7 cellular contexts compared by ENCODE assay signal in the genomic region with DNA sequence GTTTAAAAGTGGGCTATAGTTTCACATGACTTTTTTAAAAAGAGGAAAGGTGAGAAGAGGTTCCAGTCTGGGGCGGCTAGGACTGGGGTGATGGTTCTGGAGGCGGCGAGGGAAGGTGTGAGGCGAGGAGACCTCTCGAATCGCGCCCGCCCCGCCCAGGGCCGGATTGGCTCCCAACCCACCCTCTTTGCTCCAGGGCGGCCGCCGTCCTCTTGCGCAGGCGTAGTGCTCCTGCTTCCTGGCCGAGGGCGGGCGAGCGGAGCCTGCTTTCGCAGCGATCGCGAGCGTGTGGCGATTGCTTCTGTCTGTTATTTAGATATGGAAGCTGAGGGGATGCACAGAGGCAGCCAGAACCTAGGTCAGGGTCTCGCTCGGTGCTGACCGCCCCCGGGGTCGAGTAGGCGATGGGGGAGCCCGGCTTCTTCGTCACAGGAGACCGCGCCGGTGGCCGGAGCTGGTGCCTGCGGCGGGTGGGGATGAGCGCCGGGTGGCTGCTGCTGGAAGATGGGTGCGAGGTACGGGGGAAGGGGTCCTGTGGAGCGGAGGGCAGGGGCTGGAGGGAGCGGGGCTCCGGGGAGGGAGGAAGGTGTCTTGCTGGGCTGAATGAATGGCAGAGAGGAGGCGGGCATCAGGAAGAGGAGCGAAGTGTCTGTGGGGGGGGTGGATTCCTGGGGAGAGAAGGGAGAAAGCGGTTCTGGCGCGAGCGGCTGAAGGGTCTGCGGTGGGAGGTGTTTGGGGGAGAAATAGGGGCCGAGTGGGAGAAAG. TPM values are rescaled to one million over a fixed set of nuclear protein-coding genes. Genes with fewer than 3 reads are reported as not detected.
DNase-seq lines count a peak whose midpoint lies in the region; ATAC-seq, FAIRE-seq and TF ChIP-seq lines count a peak whose summit lies in the region.

A gene with protein sequence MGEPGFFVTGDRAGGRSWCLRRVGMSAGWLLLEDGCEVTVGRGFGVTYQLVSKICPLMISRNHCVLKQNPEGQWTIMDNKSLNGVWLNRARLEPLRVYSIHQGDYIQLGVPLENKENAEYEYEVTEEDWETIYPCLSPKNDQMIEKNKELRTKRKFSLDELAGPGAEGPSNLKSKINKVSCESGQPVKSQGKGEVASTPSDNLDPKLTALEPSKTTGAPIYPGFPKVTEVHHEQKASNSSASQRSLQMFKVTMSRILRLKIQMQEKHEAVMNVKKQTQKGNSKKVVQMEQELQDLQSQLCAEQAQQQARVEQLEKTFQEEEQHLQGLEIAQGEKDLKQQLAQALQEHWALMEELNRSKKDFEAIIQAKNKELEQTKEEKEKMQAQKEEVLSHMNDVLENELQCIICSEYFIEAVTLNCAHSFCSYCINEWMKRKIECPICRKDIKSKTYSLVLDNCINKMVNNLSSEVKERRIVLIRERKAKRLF (plus strand): TSS at position 223 of the 765 bp plus-strand sequence. CDS start 182 bp downstream, at position 405.

- DNase-seq in GM18507 (ENCODE audit: extremely low spot score, insufficient read length, low read depth) (peak; percentile 99), NCI-H2029 treated with DMSO at 0.1 percent for 48 hours (lab: John Stamatoyannopoulos, UW) (peak; percentile 64), T1000 (lab: John Stamatoyannopoulos, UW) (peak; percentile 83), GM12878 (ENCODE audit: low read depth, low spot score) (peak; percentile 64), hippocampal formation (lab: John Stamatoyannopoulos, UW) (peak; percentile 73 to 83), retina (peak; percentile 93)

- H3K27ac ChIP-seq in GM12878 (ENCODE audit: control insufficient read depth, insufficient read depth): peak within 1 kb of the TSS; percentile 51

- SMC1A ChIA-PET in GM12878 (lab: Charles Lee; ENCODE audit: uncharacterized antibody, unreplicated experiment): no interaction called here

- peak; percentile 93 for FAIRE-seq in GM18507 (lab: Jason Lieb, UNC)
- no peak for FAIRE-seq in GM12878 (lab: Jason Lieb, UNC)

- WGBS in GM12878 (ENCODE audit: insufficient coverage, insufficient replicate concordance, low lambda C conversion rate, missing lambda C conversion rate): 1% methylated on average over 45 of the region's 54 CpGs

- no peak for TF ChIP-seq EP300 in GM12878 (IDR thresholded peaks at IDR 0.05; ENCODE audit: borderline replicate concordance in 1 of 2, control insufficient read depth in 1 of 2, low read depth in 2 of 2, low read length in 2 of 2)

- TF ChIP-seq CTCF in GM12878 (IDR thresholded peaks at IDR 0.05 in 2 of 3, conservative IDR thresholded peaks at IDR 0.05 in 1 of 3; ENCODE audit: control insufficient read depth in 2 of 3, extremely low read depth in 1 of 3, insufficient read depth in 1 of 3, low read depth in 3 of 3, low read length in 3 of 3): no peak

- H3K79me2 ChIP-seq in GM12878 (ENCODE audit: control insufficient read depth, insufficient read depth, low read length): peaks cover 27% of the 10 kb centered on the region

- H4K20me1 ChIP-seq in GM12878 (ENCODE audit: control insufficient read depth, insufficient read depth): no peaks in the 10 kb centered on the region

- no peaks in the 10 kb centered on the region for H3K36me3 ChIP-seq in GM12878 (ENCODE audit: control insufficient read depth in 2 of 2, insufficient read depth in 2 of 2, low read length in 1 of 2)

- H3K9me3 ChIP-seq in GM12878 (replicated peaks; ENCODE audit: control insufficient read depth, insufficient read depth, low read length): no peaks in the 10 kb centered on the region

- peak; percentile 85 for TF ChIP-seq POLR2A in GM12878 (IDR thresholded peaks at IDR 0.05; ENCODE audit: low read depth, low read length)

- ATAC-seq in HG02970 (IDR thresholded peaks at IDR 0.05; ENCODE audit: low FRiP score, unreplicated experiment) (peak; percentile 83), GM12878 (peak; percentile 98)

- in situ Hi-C loops in GM12878 (cut with MboI): no loop called here

- peaks cover 6% of the 10 kb centered on the region for H3K4me1 ChIP-seq in GM12878 (ENCODE audit: control insufficient read depth, insufficient read depth, low read length)

- BruUV-seq in GM12878 (replicated peaks; lab: Mats Ljungman, UMichigan): no TSS peak

- POLR2A ChIA-PET in GM12878 (lab: Charles Lee): interaction anchor here (0.6 to 1.3 kb wide), 3 partner anchors 15 to 891 kb away, joined by 4 to 7 read pairs (median 4); a partner anchor contains a TSS

- RAD21 ChIA-PET in GM12878 (lab: Charles Lee; ENCODE audit: unreplicated experiment): interaction anchor here (0.7 kb wide), 1 partner anchor 320 kb away, joined by 3 read pairs; no protein-coding TSS in a partner anchor

- H3K4me2 ChIP-seq in GM12878 (ENCODE audit: control insufficient read depth, insufficient read depth): peak within 1 kb of the TSS; percentile 85

- CTCF ChIA-PET in GM12878 (lab: Yijun Ruan, JAX): interaction anchor here (1.0 kb wide), 1 partner anchor 28 kb away, joined by 3 read pairs; no protein-coding TSS in a partner anchor

- TF ChIP-seq RAD21 in GM12878 (IDR thresholded peaks at IDR 0.05; ENCODE audit: insufficient read depth, low read depth, low read length): no peak

- intact Hi-C loops in GM12878 (cut with micrococcal nuclease; ENCODE audit: unreplicated experiment): no loop called here

- H3K9ac ChIP-seq in GM12878 (ENCODE audit: control insufficient read depth, insufficient read depth, low read length): peak within 1 kb of the TSS; percentile 80

- H2AFZ ChIP-seq in GM12878 (ENCODE audit: control insufficient read depth, low read depth, low read length): peak within 1 kb of the TSS; percentile 93

- H3K4me3 ChIP-seq in GM12878: peak within 1 kb of the TSS; percentile 99

- H3K27me3 ChIP-seq in GM12878 (replicated peaks in 1 of 2; ENCODE audit: control insufficient read depth in 2 of 2, insufficient read depth in 2 of 2, low read length in 1 of 2): no peaks in the 10 kb centered on the region

TF ChIP-seq in GM12878, 131 proteins besides CTCF, POLR2A, EP300 and RAD21 (continues in another document):
- no peak for TF ChIP-seq JUND (IDR thresholded peaks at IDR 0.05; ENCODE audit: low read depth, low read length)
- no peak for TF ChIP-seq FOXM1 (IDR thresholded peaks at IDR 0.05; ENCODE audit: low read depth, low read length)
- TF ChIP-seq NR2C1 (IDR thresholded peaks at IDR 0.05): no peak
- no peak for TF ChIP-seq SREBF1 (IDR thresholded peaks at IDR 0.05; ENCODE audit: low read length)
- TF ChIP-seq CBX5 (IDR thresholded peaks at IDR 0.05; ENCODE audit: low read depth): no peak
- no peak for TF ChIP-seq ZNF24 (IDR thresholded peaks at IDR 0.05)
- TF ChIP-seq POLR2AphosphoS2 (IDR thresholded peaks at IDR 0.05; ENCODE audit: low read depth, low read length): peak; percentile 47; the same call in 1 of the 2 replicates
- TF ChIP-seq SMARCA5 (IDR thresholded peaks at IDR 0.05): peak; percentile 32; the same call in 1 of the 2 replicates
- no peak for TF ChIP-seq MEF2A (IDR thresholded peaks at IDR 0.05; ENCODE audit: insufficient read depth, low read depth, low read length)
- TF ChIP-seq ESRRA (IDR thresholded peaks at IDR 0.05; ENCODE audit: low read length): no peak
- no peak for TF ChIP-seq BRCA1 (IDR thresholded peaks at IDR 0.05; ENCODE audit: low read depth, low read length)
- TF ChIP-seq ETV6 (conservative IDR thresholded peaks at IDR 0.05 in 1 of 2, IDR thresholded peaks at IDR 0.05 in 1 of 2; ENCODE audit: borderline replicate concordance in 1 of 2, low read depth in 1 of 2): no peak
- peak; percentile 42; the same call in 1 of the 2 replicates for TF ChIP-seq HCFC1 (IDR thresholded peaks at IDR 0.05; ENCODE audit: low read length)
- TF ChIP-seq ZZZ3 (IDR thresholded peaks at IDR 0.05; ENCODE audit: control insufficient read depth, insufficient read length, low read depth): no peak
- peak; percentile 52; the same call in 1 of the 2 replicates for TF ChIP-seq LARP7 (IDR thresholded peaks at IDR 0.05)

RNA-seq across cellular contexts. Expression of the gene that starts here (rescaled TPM):
- total RNA-seq in GM12878 (2013; cell fraction: nucleolus; rRNA removed): 33.3 and 35.6 TPM in 2 replicates
- total RNA-seq in GM12878 (2014; rRNA removed) (19.3 and 21.6 TPM in 2 replicates), GM12878 (2014; rRNA removed; fragmentation: Illumina TruSeq; extraction: Trizol) (25.1 and 30.0 TPM in 2 replicates), GM12878 (2021) (19.2 and 20.7 TPM in 2 replicates)
- polyA plus RNA-seq in GM12878 (2011; ENCODE audit: low read depth): 13.4 TPM
- polyA plus RNA-seq in GM12878 (2011; rRNA removed) (27.1 and 30.4 TPM in 2 replicates), GM12878 (2014; fragmentation: Illumina TruSeq; extraction: Trizol) (25.2 and 35.6 TPM in 2 replicates), GM12878 (2014; fragmentation: Nextera tagmentation; extraction: Ambion mirVana) (10 to 100 TPM in 1 of 2 experiments, 1 to 10 TPM in 1; 7.8 to 12.3 TPM), GM12878 (2014; rRNA removed) (21.8 and 23.1 TPM in 2 replicates), GM12878 (2016; fragmentation: Nextera tagmentation; extraction: Ambion mirVana) (10 to 100 TPM; 23.4 to 30.2 TPM)
- 13.4 and 14.5 TPM in 2 replicates for polyA plus RNA-seq in GM12878 (2011; cell fraction: cytosol; rRNA removed)
- 21.7 and 28.3 TPM in 2 replicates for polyA plus RNA-seq in GM12878 (2011; cell fraction: nucleus; rRNA removed)
- polyA plus RNA-seq in GM12878 (2012): 12.4 and 15.6 TPM in 2 replicates
- 10.2 and 13.9 TPM in 2 replicates for polyA minus RNA-seq in GM12878 (2011; rRNA and poly(A)+ RNA removed)
- polyA minus RNA-seq in GM12878 (2011; cell fraction: cytosol; rRNA and poly(A)+ RNA removed): 6.1 and 6.5 TPM in 2 replicates
- 12.6 and 15.0 TPM in 2 replicates for polyA minus RNA-seq in GM12878 (2011; cell fraction: nucleus; rRNA and poly(A)+ RNA removed)

Comparison
In these comparisons a context has a peak if more than half of its experiments do, and no peak if none do; other contexts are left out.
1. Peak in every context shown above with its lines: DNase-seq, ATAC-seq, H3K4me3 ChIP-seq and H3K27ac ChIP-seq.